ENCODE assay signal across 17 cellular contexts in genomic region chr4:157005193-157005592, GRCh38. TPM values are rescaled to one million over a fixed set of nuclear protein-coding genes. Genes with fewer than 3 reads are reported as not detected.
DNase-seq lines count a peak whose midpoint lies in the region; ATAC-seq and TF ChIP-seq lines count a peak whose summit lies in the region.
"Had no signal": no experiment of that assay in that cellular context is flagged by ENCODE, and none has a peak within 500 bp of the region (broad histone marks: within the 10 kb centered on the region; RNA-seq: fewer than 3 reads in every experiment).

No MANE protein-coding gene starts in this region.

- H3K79me2 ChIP-seq in HCT116 (ENCODE audit: insufficient read depth, low read length) (no peaks in the 10 kb centered on the region), MM.1S (ENCODE audit: low read length) (no peaks in the 10 kb centered on the region)

- H3K36me3 ChIP-seq in HCT116 (ENCODE audit: control insufficient read depth in 1 of 2, insufficient read depth in 2 of 2, low read length in 2 of 2) (no peaks in the 10 kb centered on the region), adipocyte (ENCODE audit: control insufficient read depth, insufficient read depth, low read length, severe bottlenecking) (no peaks in the 10 kb centered on the region), gastrocnemius medialis (no peaks in the 10 kb centered on the region), MM.1S (replicated peaks; ENCODE audit: insufficient read depth, low read length) (no peaks in the 10 kb centered on the region)
- H3K36me3 ChIP-seq: neutrophil had no signal

- WGBS in right cardiac atrium = 34% methylated on average over 2 of the region's 2 CpGs

- no peaks in the 10 kb centered on the region for H4K20me1 ChIP-seq in HCT116 (ENCODE audit: insufficient read depth)
- H4K20me1 ChIP-seq in MM.1S (ENCODE audit: insufficient read depth, low read length) = no peaks in the 10 kb centered on the region

- H3F3A ChIP-seq in MM.1S (ENCODE audit: insufficient read depth, low read length) = no peaks in the 10 kb centered on the region

- H3K27ac ChIP-seq in HCT116 (ENCODE audit: low read depth, low read length) = no peak overlapping the region
- no peak overlapping the region for H3K27ac ChIP-seq in right cardiac atrium (ENCODE audit: low read length)
- H3K27ac ChIP-seq in gastrocnemius medialis = peak overlapping the region in 2 of 4 donors; percentile 27 to 60
- no peak overlapping the region for H3K27ac ChIP-seq in MM.1S (ENCODE audit: low read length)
- H3K27ac ChIP-seq: neutrophil had no signal

- in situ Hi-C loops in gastrocnemius medialis (cut with MboI; ENCODE audit: low sequenced_read_pairs in 4 of 4) = no loop called here

- no peak for DNase-seq in HCT116 (ENCODE audit: low read depth, low spot score)
- DNase-seq in adipocyte (ENCODE audit: low read depth) = no peak
- no peak for DNase-seq in right cardiac atrium
- DNase-seq in gastrocnemius medialis = no peak
- no peak for DNase-seq in MM.1S
- DNase-seq in foreskin fibroblast = no peak
- DNase-seq: activated CD4-positive, alpha-beta T cell treated with anti-CD3 and anti-CD28 coated beads, Interleukin-2, amount 10 ng/mL, durations not matched to agents 7 days and 5 days; effector memory CD4-positive, alpha-beta T cell; foreskin melanocyte; KG1; midbrain; NCI-H1105; SK-N-SH; stimulated activated naive CD8-positive, alpha-beta T cell treated with anti-CD3 and anti-CD28 coated beads, Interleukin-15, Interleukin-2, amounts not matched to agents 100 U/mL and 50 U/mL, for 24 hours had no signal

- intact Hi-C loops in HCT116 (cut with micrococcal nuclease) = no loop called here
- intact Hi-C loops in right cardiac atrium (cut with DNase I) = no loop called here
- intact Hi-C loops in gastrocnemius medialis (cut with DNase I; ENCODE audit: low total_unique reads) = no loop called here

- RAD21 ChIA-PET in HCT116 (lab: Charles Lee; ENCODE audit: low non-redundant PET in 1 of 2, low total read pairs in 2 of 2, uncharacterized antibody in 2 of 2, unreplicated experiment in 2 of 2) = no interaction called here

- no peaks in the 10 kb centered on the region for H3K27me3 ChIP-seq in HCT116 (ENCODE audit: insufficient read depth, low read length)
- no peaks in the 10 kb centered on the region for H3K27me3 ChIP-seq in adipocyte (replicated peaks; ENCODE audit: control insufficient read depth, insufficient read depth, low read length)
- H3K27me3 ChIP-seq in right cardiac atrium (ENCODE audit: control insufficient read depth, insufficient read depth) = no peaks in the 10 kb centered on the region
- no peaks in the 10 kb centered on the region for H3K27me3 ChIP-seq in gastrocnemius medialis
- no peaks in the 10 kb centered on the region for H3K27me3 ChIP-seq in MM.1S (replicated peaks; ENCODE audit: insufficient read depth, low read length)
- H3K27me3 ChIP-seq: neutrophil had no signal

- CTCF ChIA-PET in HCT116 (lab: Charles Lee) = no interaction called here

- ATAC-seq in HCT116 (no peak), right cardiac atrium (peak; percentile 74 to 81), gastrocnemius medialis (peak; percentile 28 to 43), HG02852 (IDR thresholded peaks at IDR 0.05; ENCODE audit: unreplicated experiment) (no peak), GM18520 (IDR thresholded peaks at IDR 0.05; ENCODE audit: unreplicated experiment) (no peak)
- ATAC-seq: stimulated activated naive CD8-positive, alpha-beta T cell treated with anti-CD3 and anti-CD28 coated beads, Interleukin-15, Interleukin-2, amounts not matched to agents 100 U/mL and 50 U/mL, for 24 hours had no signal

- H2AFZ ChIP-seq in HCT116 (ENCODE audit: low read depth, low read length, poor library complexity, severe bottlenecking) = peak overlapping the region; percentile 91
- no peak overlapping the region for H2AFZ ChIP-seq in MM.1S (ENCODE audit: low read length)

- H3K4me1 ChIP-seq in HCT116 (ENCODE audit: control insufficient read depth in 1 of 2, insufficient read depth in 2 of 2, low read length in 2 of 2) (peaks cover 0 to 14% of the 10 kb centered on the region in 2 experiments; a peak in 2 of 4 replicates), adipocyte (ENCODE audit: control insufficient read depth, insufficient read depth, low read length) (peaks cover 28% of the 10 kb centered on the region), right cardiac atrium (ENCODE audit: control insufficient read depth, insufficient read depth, low read length) (no peaks in the 10 kb centered on the region), gastrocnemius medialis (peaks cover 9 to 12% of the 10 kb centered on the region in 2 donors), MM.1S (ENCODE audit: low read length) (no peaks in the 10 kb centered on the region)

- H3K4me2 ChIP-seq in HCT116 (ENCODE audit: low read length) (no peak overlapping the region), MM.1S (ENCODE audit: low read depth, low read length) (no peak overlapping the region)
- H3K4me2 ChIP-seq: SK-N-SH had no signal

- TF ChIP-seq POLR2A in HCT116 (IDR thresholded peaks at IDR 0.05; ENCODE audit: borderline replicate concordance, extremely low read depth, insufficient read depth, insufficient read length) (no peak), gastrocnemius medialis (IDR thresholded peaks at IDR 0.05) (no peak)

- H3K9ac ChIP-seq in HCT116 (ENCODE audit: low read length) (no peak overlapping the region), adipocyte (ENCODE audit: low read length) (peak overlapping the region; percentile 48), MM.1S (ENCODE audit: low read length) (no peak overlapping the region)
- H3K9ac ChIP-seq: SK-N-SH had no signal

- TF ChIP-seq CTCF in HCT116 (IDR thresholded peaks at IDR 0.05 in 2 of 3, conservative IDR thresholded peaks at IDR 0.05 in 1 of 3; ENCODE audit: borderline replicate concordance in 1 of 3, insufficient read depth in 1 of 3, low read depth in 2 of 3, low read length in 2 of 3) = no peak
- TF ChIP-seq CTCF in gastrocnemius medialis (IDR thresholded peaks at IDR 0.05 in 4 of 5, conservative IDR thresholded peaks at IDR 0.05 in 1 of 5) = no peak
- TF ChIP-seq CTCF in MM.1S (IDR thresholded peaks at IDR 0.05; ENCODE audit: low read length) = no peak
- no peak for TF ChIP-seq CTCF in foreskin fibroblast (IDR thresholded peaks at IDR 0.05; ENCODE audit: low read depth, low read length)

- no peaks in the 10 kb centered on the region for H3K9me3 ChIP-seq in HCT116 (ENCODE audit: control insufficient read depth in 1 of 2, insufficient read depth in 1 of 2, low read depth in 1 of 2, low read length in 2 of 2)
- H3K9me3 ChIP-seq in adipocyte (ENCODE audit: control insufficient read depth, low read length) = no peaks in the 10 kb centered on the region
- H3K9me3 ChIP-seq in right cardiac atrium (ENCODE audit: control insufficient read depth, low read length) = no peaks in the 10 kb centered on the region
- no peaks in the 10 kb centered on the region for H3K9me3 ChIP-seq in gastrocnemius medialis
- H3K9me3 ChIP-seq in MM.1S (replicated peaks; ENCODE audit: insufficient read depth, low read length) = no peaks in the 10 kb centered on the region
- H3K9me3 ChIP-seq: neutrophil, SK-N-SH had no signal

- H3K9me2 ChIP-seq in HCT116 (ENCODE audit: insufficient read depth) (peaks cover 5% of the 10 kb centered on the region; the same call in 1 of the 2 replicates), MM.1S (replicated peaks; ENCODE audit: insufficient read depth, low read length) (no peaks in the 10 kb centered on the region)
- H3K9me2 ChIP-seq: SK-N-SH had no signal

- no TSS peak for BruUV-seq in HCT116 (replicated peaks; lab: Mats Ljungman, UMichigan)

- no peak overlapping the region for H3K4me3 ChIP-seq in HCT116 (replicated peaks in 1 of 2; ENCODE audit: low read depth in 1 of 2, low read length in 2 of 2)
- peak overlapping the region; percentile 23 for H3K4me3 ChIP-seq in adipocyte (ENCODE audit: low read length)
- no peak overlapping the region for H3K4me3 ChIP-seq in right cardiac atrium (ENCODE audit: low read length)
- H3K4me3 ChIP-seq in gastrocnemius medialis = peak overlapping the region in 1 of 4 donors; percentile 2
- H3K4me3 ChIP-seq in MM.1S (ENCODE audit: low read length) = no peak overlapping the region
- H3K4me3 ChIP-seq in foreskin fibroblast (ENCODE audit: low read depth in 1 of 2, low read length in 2 of 2) = no peak overlapping the region

- POLR2A ChIA-PET in HCT116 (lab: Charles Lee) = no interaction called here

- TF ChIP-seq RAD21 in HCT116 (IDR thresholded peaks at IDR 0.05; ENCODE audit: low read depth) = no peak

TF ChIP-seq in HCT116, 20 proteins besides CTCF, POLR2A, EP300 and RAD21:
- TF ChIP-seq ATF3 (IDR thresholded peaks at IDR 0.05) (no peak), EZH2phosphoT487 (IDR thresholded peaks at IDR 0.05; ENCODE audit: borderline replicate concordance) (no peak), EGR1 (IDR thresholded peaks at IDR 0.05; ENCODE audit: low read depth) (no peak), ZFX (IDR thresholded peaks at IDR 0.05) (no peak), ZNF274 (IDR thresholded peaks at IDR 0.05; ENCODE audit: low read depth, low read length) (no peak), SRF (IDR thresholded peaks at IDR 0.05; ENCODE audit: low read depth) (no peak)

RNA-seq across cellular contexts. Expression of gene PDGFC, which starts 33.6 kb away (rescaled TPM):
- 9.8 TPM for total RNA-seq in HCT116 (2021; ENCODE audit: unreplicated experiment)
- polyA plus RNA-seq in HCT116 (2012) = 7.5 and 9.3 TPM in 2 replicates
- 10 to 100 TPM; 13.6 to 17.9 (median 16.0) TPM for total RNA-seq in right cardiac atrium
- 6.5 TPM for polyA plus RNA-seq in right cardiac atrium
- 10 to 100 TPM in 1 of 4 donors, 1 to 10 TPM in 3; 4.4 to 10.7 (median 6.3) TPM for total RNA-seq in gastrocnemius medialis
- total RNA-seq: activated CD4-positive, alpha-beta T cell treated with anti-CD3 and anti-CD28 coated beads, Interleukin-2, amount 10 ng/mL, durations not matched to agents 7 days and 5 days had no signal

Comparison
In these comparisons a context has a peak if more than half of its experiments do, and no peak if none do; other contexts are left out.
1. ATAC-seq: peak in right cardiac atrium (2 of 2) and gastrocnemius medialis (2 of 2); none in HCT116 (single experiment), HG02852 (single experiment) and GM18520 (single experiment).